8 cellular contexts compared by ENCODE assay signal in genomic region chrX:107716816-107717700, GRCh38. TPM values are rescaled to one million over a fixed set of nuclear protein-coding genes. Genes with fewer than 3 reads are reported as not detected.
DNase-seq lines count a peak whose midpoint lies in the region; ATAC-seq and TF ChIP-seq lines count a peak whose summit lies in the region.

No MANE protein-coding gene starts in this region.

- H3K4me2 ChIP-seq in neural progenitor cell: peak overlapping the region; percentile 87

- H3K79me2 ChIP-seq in neural progenitor cell (ENCODE audit: low read depth): no peaks in the 10 kb centered on the region

- peak; percentile 99 for TF ChIP-seq POLR2A in GM19193 (IDR thresholded peaks at IDR 0.05; ENCODE audit: extremely low read depth, insufficient read depth, insufficient read length)

- H3K27me3 ChIP-seq in RWPE2 (ENCODE audit: insufficient read depth, poor library complexity, severe bottlenecking) (no peaks in the 10 kb centered on the region), neural progenitor cell (peaks cover 7% of the 10 kb centered on the region)

- ATAC-seq in HG03354 (IDR thresholded peaks at IDR 0.05; ENCODE audit: poor library complexity, severe bottlenecking, unreplicated experiment): peak; percentile 67
- peak; percentile 61 for ATAC-seq in RWPE2 (ENCODE audit: low read depth)

- peaks cover 17% of the 10 kb centered on the region for H3K4me1 ChIP-seq in RWPE2 (ENCODE audit: insufficient read depth, poor library complexity, severe bottlenecking)
- peaks cover 7% of the 10 kb centered on the region for H3K4me1 ChIP-seq in neural progenitor cell

- H3K4me3 Mint-ChIP-seq in neural progenitor cell: peak overlapping the region; percentile 91

- peaks cover 34% of the 10 kb centered on the region for H3K36me3 ChIP-seq in RWPE2 (ENCODE audit: low read depth)
- no peaks in the 10 kb centered on the region for H3K36me3 ChIP-seq in neural progenitor cell

- peaks cover 19% of the 10 kb centered on the region for H3K4me1 Mint-ChIP-seq in neural progenitor cell

- H4K20me1 ChIP-seq in neural progenitor cell (ENCODE audit: low read depth): no peaks in the 10 kb centered on the region

- H3K36me3 Mint-ChIP-seq in neural progenitor cell: peaks cover 7% of the 10 kb centered on the region

- H3K9me3 ChIP-seq in RWPE2 (ENCODE audit: severe bottlenecking) (no peaks in the 10 kb centered on the region), neural progenitor cell (ENCODE audit: low read depth) (no peaks in the 10 kb centered on the region)

- H3K9me3 Mint-ChIP-seq in neural progenitor cell: no peaks in the 10 kb centered on the region

- H3K27ac ChIP-seq in RWPE2 (ENCODE audit: poor library complexity, severe bottlenecking) (peak overlapping the region; percentile 77), neural progenitor cell (no peak overlapping the region)

- H3K9ac ChIP-seq in neural progenitor cell: peak overlapping the region; percentile 34

- peaks cover 10% of the 10 kb centered on the region for H3K27me3 Mint-ChIP-seq in neural progenitor cell (ENCODE audit: insufficient read depth, low read depth)

- H3K27ac Mint-ChIP-seq in neural progenitor cell: no peak overlapping the region

- TF ChIP-seq CTCF in RWPE2 (IDR thresholded peaks at IDR 0.05; ENCODE audit: poor library complexity, severe bottlenecking) (no peak), fibroblast of villous mesenchyme (IDR thresholded peaks at IDR 0.05; ENCODE audit: insufficient read depth, low read depth, low read length) (no peak), neural progenitor cell (IDR thresholded peaks at IDR 0.05) (no peak)

- peak overlapping the region; percentile 77 for H2AFZ ChIP-seq in neural progenitor cell (replicated peaks)

- DNase-seq in C1 segment of cervical spinal cord (lab: John Stamatoyannopoulos, UW) (peak in 13 of 14 donors; percentile 2 to 86 (median 66)), RWPE2 (ENCODE audit: low spot score) (no peak), activated gamma-delta T cell (lab: John Stamatoyannopoulos, UW) (peak; percentile 25), fibroblast of villous mesenchyme (ENCODE audit: low read depth) (peak; percentile 92), neural progenitor cell (ENCODE audit: low spot score) (peak; percentile 69), stromal cell of bone marrow (ENCODE audit: low read depth) (peak; percentile 70)

- H3F3A ChIP-seq in neural progenitor cell (ENCODE audit: low read depth): no peaks in the 10 kb centered on the region

- H3K4me3 ChIP-seq in RWPE2 (ENCODE audit: severe bottlenecking) (peak overlapping the region; percentile 80), fibroblast of villous mesenchyme (ENCODE audit: low read depth, low read length) (peak overlapping the region; percentile 83), neural progenitor cell (peak overlapping the region; percentile 63)

RNA-seq across cellular contexts. Expression of gene TSC22D3, which starts 58.5 kb away (rescaled TPM):
- total RNA-seq in fibroblast of villous mesenchyme (16.0 and 25.8 TPM in 2 replicates), neural progenitor cell (ENCODE audit: low replicate concordance) (44.9 and 51.0 TPM in 2 replicates)
